ENCODE assay signal across 1 cellular context in genomic region chr1:169486281-169486904, GRCh38.
A peak's percentile ranks its signal among the peaks of the same experiment; 100 is the strongest.
TF ChIP-seq lines count a peak whose summit lies in the region.

No MANE protein-coding gene starts in this region.

TF ChIP-seq in HepG2, 621 proteins besides CTCF, POLR2A, EP300 and RAD21 (continued from another document):
- TF ChIP-seq ZSCAN5A (CRISPR knock-in tag; IDR thresholded peaks at IDR 0.05; ENCODE audit: borderline replicate concordance) (0 out of 2 replicates have a peak, but pooled peaks have one; percentile 2), RFXANK (CRISPR knock-in tag; IDR thresholded peaks at IDR 0.05) (0 out of 2 replicates have a peak, but pooled peaks have one; percentile 6), MEIS1 (CRISPR knock-in tag; IDR thresholded peaks at IDR 0.05; ENCODE audit: borderline replicate concordance) (0 out of 2 replicates have a peak, but pooled peaks have one; percentile 2), REST (IDR thresholded peaks at IDR 0.05; ENCODE audit: borderline replicate concordance in 1 of 2, low read depth in 1 of 2, low read length in 2 of 2) (no peak), MEIS2 (CRISPR knock-in tag; IDR thresholded peaks at IDR 0.05) (0 out of 2 replicates have a peak, but pooled peaks have one; percentile 7), ZNF503 (CRISPR knock-in tag; IDR thresholded peaks at IDR 0.05) (no peak), KDM2A (CRISPR knock-in tag; IDR thresholded peaks at IDR 0.05; ENCODE audit: borderline replicate concordance, low read depth) (0 out of 2 replicates have a peak, but pooled peaks have one; percentile 5), ZSCAN31 (CRISPR knock-in tag; IDR thresholded peaks at IDR 0.05; ENCODE audit: low read depth) (0 out of 2 replicates have a peak, but pooled peaks have one; percentile 9), TBX2 (CRISPR knock-in tag; IDR thresholded peaks at IDR 0.05; ENCODE audit: borderline replicate concordance) (peak; percentile 53), ZNF749 (CRISPR knock-in tag; IDR thresholded peaks at IDR 0.05; ENCODE audit: borderline replicate concordance) (0 out of 2 replicates have a peak, but pooled peaks have one; percentile 4), NR2C2 (CRISPR knock-in tag; IDR thresholded peaks at IDR 0.05; ENCODE audit: borderline replicate concordance) (0 out of 2 replicates have a peak, but pooled peaks have one; percentile 7), TEF (CRISPR knock-in tag; IDR thresholded peaks at IDR 0.05) (0 out of 2 replicates have a peak, but pooled peaks have one; percentile 5), ZNF619 (CRISPR knock-in tag; IDR thresholded peaks at IDR 0.05) (no peak), FOSL1 (CRISPR knock-in tag; IDR thresholded peaks at IDR 0.05; ENCODE audit: borderline replicate concordance) (0 out of 2 replicates have a peak, but pooled peaks have one; percentile 2), ATF1 (CRISPR knock-in tag; IDR thresholded peaks at IDR 0.05) (peak; percentile 69), ZNF501 (CRISPR knock-in tag; IDR thresholded peaks at IDR 0.05) (0 out of 2 replicates have a peak, but pooled peaks have one; percentile 45), ZNF414 (CRISPR knock-in tag; IDR thresholded peaks at IDR 0.05) (no peak), GLI4 (CRISPR knock-in tag; IDR thresholded peaks at IDR 0.05; ENCODE audit: borderline replicate concordance) (no peak), IKZF1 (IDR thresholded peaks at IDR 0.05) (no peak), ZNF556 (CRISPR knock-in tag; IDR thresholded peaks at IDR 0.05; ENCODE audit: borderline replicate concordance) (0 out of 2 replicates have a peak, but pooled peaks have one; percentile 1), TBL1XR1 (IDR thresholded peaks at IDR 0.05; ENCODE audit: borderline replicate concordance, low read length, partially characterized antibody) (no peak), PHF21A (CRISPR knock-in tag; IDR thresholded peaks at IDR 0.05) (peak; percentile 57; the same call in 1 of the 2 replicates), ONECUT2 (CRISPR knock-in tag; IDR thresholded peaks at IDR 0.05) (0 out of 2 replicates have a peak, but pooled peaks have one; percentile 24), HOXD1 (CRISPR knock-in tag; IDR thresholded peaks at IDR 0.05) (0 out of 2 replicates have a peak, but pooled peaks have one; percentile 19), PPARG (CRISPR knock-in tag; conservative IDR thresholded peaks at IDR 0.05) (no peak)
- TF ChIP-seq, protein P1, sequence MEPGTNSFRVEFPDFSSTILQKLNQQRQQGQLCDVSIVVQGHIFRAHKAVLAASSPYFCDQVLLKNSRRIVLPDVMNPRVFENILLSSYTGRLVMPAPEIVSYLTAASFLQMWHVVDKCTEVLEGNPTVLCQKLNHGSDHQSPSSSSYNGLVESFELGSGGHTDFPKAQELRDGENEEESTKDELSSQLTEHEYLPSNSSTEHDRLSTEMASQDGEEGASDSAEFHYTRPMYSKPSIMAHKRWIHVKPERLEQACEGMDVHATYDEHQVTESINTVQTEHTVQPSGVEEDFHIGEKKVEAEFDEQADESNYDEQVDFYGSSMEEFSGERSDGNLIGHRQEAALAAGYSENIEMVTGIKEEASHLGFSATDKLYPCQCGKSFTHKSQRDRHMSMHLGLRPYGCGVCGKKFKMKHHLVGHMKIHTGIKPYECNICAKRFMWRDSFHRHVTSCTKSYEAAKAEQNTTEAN (CRISPR knock-in tag; conservative IDR thresholded peaks at IDR 0.05): peak; percentile 29; the same call in 1 of the 2 replicates
TF ChIP-seq in HepG2: peak in this region for 39.
